42 cellular contexts compared by ENCODE assay signal in the genomic region with DNA sequence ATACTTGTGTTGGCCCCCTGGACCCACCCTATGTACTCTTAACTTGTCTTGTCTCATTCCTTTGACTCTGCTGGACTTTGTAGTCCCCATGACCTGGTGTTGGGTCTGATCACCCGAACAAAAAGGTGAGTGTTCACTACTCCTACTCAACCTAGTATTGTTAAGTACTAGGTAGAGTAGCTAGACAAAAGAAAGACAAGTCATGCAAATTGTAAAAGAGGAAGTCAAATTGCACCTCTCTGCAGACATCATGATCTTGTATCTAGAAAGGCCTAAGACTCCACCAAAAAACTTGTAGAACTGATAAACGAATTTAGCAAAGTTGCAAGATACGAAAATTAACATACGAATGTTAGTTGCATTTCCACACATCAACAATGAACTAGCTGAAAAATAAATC. TPM values are rescaled to one million over a fixed set of nuclear protein-coding genes. Genes with fewer than 3 reads are reported as not detected.
"Had no signal": no experiment of that assay in that cellular context is flagged by ENCODE, and none has a peak within 500 bp of the region (broad histone marks: within the 10 kb centered on the region; RNA-seq: fewer than 3 reads in every experiment).

No MANE protein-coding gene starts in this region.

- H3K27me3 Mint-ChIP-seq: activated naive CD4-positive, alpha-beta T cell treated with anti-CD3 and anti-CD28 coated beads, Interleukin-2, amount 10 ng/mL, durations not matched to agents 7 days and 5 days; activated naive CD8-positive, alpha-beta T cell; activated naive CD8-positive, alpha-beta T cell treated with anti-CD3 and anti-CD28 coated beads, Interleukin-2, amount 10 ng/mL, durations not matched to agents 7 days and 5 days had no signal

- H3K36me3 Mint-ChIP-seq: activated naive CD4-positive, alpha-beta T cell treated with anti-CD3 and anti-CD28 coated beads, Interleukin-2, amount 10 ng/mL, durations not matched to agents 7 days and 5 days had no signal

- H3K27ac ChIP-seq: adrenal gland, ascending aorta, body of pancreas, brain microvascular endothelial cell, breast epithelium, cardiac muscle cell, colonic mucosa had no signal

- ATAC-seq: activated naive CD4-positive, alpha-beta T cell treated with anti-CD3 and anti-CD28 coated beads, Interleukin-2, amount 50 U/mL, for 72 hours; activated naive CD8-positive, alpha-beta T cell treated with anti-CD3 and anti-CD28 coated beads, Interleukin-2, amount 50 U/mL, for 24 hours; activated T-cell treated with anti-CD3 and anti-CD28 coated beads, Interleukin-2, amount 50 U/mL, for 4 hours; activated T-cell treated with anti-CD3 and anti-CD28 coated beads, Interleukin-2, amount 50 U/mL, for 72 hours; activated T-helper 17 cell treated with anti-CD3 and anti-CD28 coated beads, Interleukin-2, amount 50 U/mL, for 72 hours; body of pancreas had no signal

- FAIRE-seq: astrocyte, bronchial epithelial cell, colon had no signal

- H3K9me3 ChIP-seq: body of pancreas, colonic mucosa had no signal

- H3K27ac Mint-ChIP-seq: activated naive CD4-positive, alpha-beta T cell treated with anti-CD3 and anti-CD28 coated beads for 36 hours; activated naive CD4-positive, alpha-beta T cell treated with anti-CD3 and anti-CD28 coated beads, Interleukin-2, amount 10 ng/mL, durations not matched to agents 7 days and 5 days; activated naive CD4-positive, alpha-beta T cell treated with anti-CD3 and anti-CD28 coated beads, Interleukin-2, amount 50 U/mL, for 24 hours; activated naive CD4-positive, alpha-beta T cell treated with anti-CD3 and anti-CD28 coated beads, Interleukin-2, amount 50 U/mL, for 72 hours; activated naive CD8-positive, alpha-beta T cell; activated naive CD8-positive, alpha-beta T cell treated with anti-CD3 and anti-CD28 coated beads for 36 hours; activated naive CD8-positive, alpha-beta T cell treated with anti-CD3 and anti-CD28 coated beads, Interleukin-2, amount 10 ng/mL, durations not matched to agents 7 days and 5 days; activated naive CD8-positive, alpha-beta T cell treated with anti-CD3 and anti-CD28 coated beads, Interleukin-2, amount 50 U/mL, for 24 hours; activated T-cell treated with anti-CD3 and anti-CD28 coated beads, Interleukin-2, amount 50 U/mL, for 72 hours; activated T-helper 1 cell treated with anti-CD3 and anti-CD28 coated beads, Interleukin-12 subunit alpha, Interleukin-12 subunit beta, Interleukin-2, Interleukin-4 antibody, amounts not matched to agents 30 ng/mL and 10 ng/mL and 1 ng/mL, durations not matched to agents 14 hours and 24 hours and 36 hours; activated T-helper 17 cell treated with anti-CD3 and anti-CD28 coated beads, Interleukin-2, amount 50 U/mL, for 72 hours; activated T-helper 2 cell treated with anti-CD3 and anti-CD28 coated beads, Interferon-gamma antibody, Interleukin-2, Interleukin-4, amounts not matched to agents 10 μg/mL and 5 μg/mL and 100 μg/mL, durations not matched to agents 14 hours and 24 hours and 36 hours; brain had no signal

- H3K36me3 ChIP-seq: adrenal gland, ascending aorta, brain microvascular endothelial cell, breast epithelium, cardiac muscle cell, colonic mucosa had no signal

- DNase-seq: activated effector memory CD4-positive, alpha-beta T cell treated with anti-CD3 and anti-CD28 coated beads, Interleukin-2, amount 50 U/mL, for 16 hours; activated effector memory CD4-positive, alpha-beta T cell treated with Interleukin-2 at 50 U/mL for 16 hours; activated gamma-delta T cell; activated gamma-delta T cell treated with Interleukin-2 at 50 U/mL for 16 hours; activated naive CD4-positive, alpha-beta T cell; activated naive CD4-positive, alpha-beta T cell treated with anti-CD3 and anti-CD28 coated beads for 36 hours; activated naive CD4-positive, alpha-beta T cell treated with anti-CD3 and anti-CD28 coated beads, Interleukin-2, amount 10 ng/mL, durations not matched to agents 7 days and 5 days; activated naive CD4-positive, alpha-beta T cell treated with anti-CD3 and anti-CD28 coated beads, Interleukin-2, amount 50 U/mL, for 16 hours; activated naive CD4-positive, alpha-beta T cell treated with Interleukin-2 at 50 U/mL for 16 hours; activated naive CD8-positive, alpha-beta T cell treated with anti-CD3 and anti-CD28 coated beads for 36 hours; activated naive CD8-positive, alpha-beta T cell treated with anti-CD3 and anti-CD28 coated beads, Interleukin-2, amount 10 ng/mL, durations not matched to agents 7 days and 5 days; activated naive CD8-positive, alpha-beta T cell treated with anti-CD3 and anti-CD28 coated beads, Interleukin-2, amount 50 U/mL, for 24 hours; activated T-cell treated with anti-CD3 and anti-CD28 coated beads, Interleukin-2, amount 50 U/mL, for 4 hours; activated T-cell treated with anti-CD3 and anti-CD28 coated beads, Interleukin-2, amount 50 U/mL, for 48 hours; activated T-cell treated with anti-CD3 and anti-CD28 coated beads, Interleukin-2, amount 50 U/mL, for 72 hours; adrenal gland; amniotic stem cell; amygdala; anterior cingulate cortex; aorta; body of pancreas; brain microvascular endothelial cell; caudate nucleus; central memory CD4-positive, alpha-beta T cell; cerebellar nuclear complex; colonic mucosa had no signal

- H3K4me3 ChIP-seq: adrenal gland, ascending aorta, body of pancreas, breast epithelium, cardiac muscle cell, colonic mucosa had no signal

- H3K4me3 Mint-ChIP-seq: activated naive CD4-positive, alpha-beta T cell treated with anti-CD3 and anti-CD28 coated beads for 36 hours; activated naive CD4-positive, alpha-beta T cell treated with anti-CD3 and anti-CD28 coated beads, Interleukin-2, amount 10 ng/mL, durations not matched to agents 7 days and 5 days; activated naive CD4-positive, alpha-beta T cell treated with anti-CD3 and anti-CD28 coated beads, Interleukin-2, amount 50 U/mL, for 24 hours; activated naive CD8-positive, alpha-beta T cell; activated naive CD8-positive, alpha-beta T cell treated with anti-CD3 and anti-CD28 coated beads for 36 hours; activated naive CD8-positive, alpha-beta T cell treated with anti-CD3 and anti-CD28 coated beads, Interleukin-2, amount 10 ng/mL, durations not matched to agents 7 days and 5 days; activated naive CD8-positive, alpha-beta T cell treated with anti-CD3 and anti-CD28 coated beads, Interleukin-2, amount 50 U/mL, for 24 hours; activated T-cell treated with anti-CD3 and anti-CD28 coated beads, Interleukin-2, amount 50 U/mL, for 4 hours; activated T-cell treated with anti-CD3 and anti-CD28 coated beads, Interleukin-2, amount 50 U/mL, for 72 hours; activated T-helper 1 cell treated with anti-CD3 and anti-CD28 coated beads, Interleukin-12 subunit alpha, Interleukin-12 subunit beta, Interleukin-2, Interleukin-4 antibody, amounts not matched to agents 30 ng/mL and 10 ng/mL and 1 ng/mL, durations not matched to agents 14 hours and 24 hours and 36 hours; activated T-helper 17 cell treated with anti-CD3 and anti-CD28 coated beads, Interleukin-2, amount 50 U/mL, for 72 hours; brain; central memory CD8-positive, alpha-beta T cell had no signal

- H3K4me1 ChIP-seq: adrenal gland, ascending aorta, body of pancreas, breast epithelium, colonic mucosa had no signal

- H3K4me1 Mint-ChIP-seq: activated naive CD4-positive, alpha-beta T cell treated with anti-CD3 and anti-CD28 coated beads, Interleukin-2, amount 10 ng/mL, durations not matched to agents 7 days and 5 days; activated naive CD4-positive, alpha-beta T cell treated with anti-CD3 and anti-CD28 coated beads, Interleukin-2, amount 50 U/mL, for 24 hours; activated naive CD8-positive, alpha-beta T cell treated with anti-CD3 and anti-CD28 coated beads for 36 hours; activated naive CD8-positive, alpha-beta T cell treated with anti-CD3 and anti-CD28 coated beads, Interleukin-2, amount 10 ng/mL, durations not matched to agents 7 days and 5 days; activated naive CD8-positive, alpha-beta T cell treated with anti-CD3 and anti-CD28 coated beads, Interleukin-2, amount 50 U/mL, for 24 hours; activated T-helper 17 cell treated with anti-CD3 and anti-CD28 coated beads, Interleukin-2, amount 50 U/mL, for 72 hours; brain; central memory CD8-positive, alpha-beta T cell had no signal

- H3K27me3 ChIP-seq: adrenal gland, ascending aorta, body of pancreas, brain microvascular endothelial cell, breast epithelium, cardiac muscle cell, colonic mucosa had no signal

RNA-seq across cellular contexts. Expression of a gene that starts 40.8 kb away (rescaled TPM):
- total RNA-seq: activated naive CD4-positive, alpha-beta T cell treated with anti-CD3 and anti-CD28 coated beads for 36 hours; activated naive CD4-positive, alpha-beta T cell treated with anti-CD3 and anti-CD28 coated beads, Interleukin-2, amount 50 U/mL, for 72 hours; activated naive CD8-positive, alpha-beta T cell treated with anti-CD3 and anti-CD28 coated beads for 36 hours; activated naive CD8-positive, alpha-beta T cell treated with anti-CD3 and anti-CD28 coated beads, Interleukin-2, amount 10 ng/mL, durations not matched to agents 7 days and 5 days; activated T-cell treated with anti-CD3 and anti-CD28 coated beads, Interleukin-2, amount 50 U/mL, for 4 hours; activated T-cell treated with anti-CD3 and anti-CD28 coated beads, Interleukin-2, amount 50 U/mL, for 72 hours; activated T-helper 1 cell treated with anti-CD3 and anti-CD28 coated beads, Interleukin-12 subunit alpha, Interleukin-12 subunit beta, Interleukin-2, Interleukin-4 antibody, amounts not matched to agents 30 ng/mL and 10 ng/mL and 1 ng/mL, durations not matched to agents 14 hours and 24 hours and 36 hours; activated T-helper 17 cell treated with anti-CD3 and anti-CD28 coated beads, Interleukin-2, amount 50 U/mL, for 72 hours; activated T-helper 2 cell treated with anti-CD3 and anti-CD28 coated beads, Interferon-gamma antibody, Interleukin-2, Interleukin-4, amounts not matched to agents 10 μg/mL and 5 μg/mL and 100 μg/mL, durations not matched to agents 14 hours and 24 hours and 36 hours; adrenal gland; aorta; ascending aorta; astrocyte; body of pancreas; breast epithelium; bronchial epithelial cell; cardiac septum; cerebellum had no signal
- polyA plus RNA-seq: aorta, cardiac muscle cell had no signal
